8 cellular contexts compared by ENCODE assay signal in genomic region chr16:29810699-29811169, GRCh38. TPM values are rescaled to one million over a fixed set of nuclear protein-coding genes. Genes with fewer than 3 reads are reported as not detected.
DNase-seq lines count a peak whose midpoint lies in the region; ATAC-seq and TF ChIP-seq lines count a peak whose summit lies in the region.

No MANE protein-coding gene starts in this region.

- H3K9ac ChIP-seq in HUES64 (ENCODE audit: low read depth, low read length), result no peak overlapping the region

- no peaks in the 10 kb centered on the region for H3K27me3 ChIP-seq in HUES64 (ENCODE audit: insufficient read depth, low read length)

- peaks cover 63% of the 10 kb centered on the region for H3K4me1 Mint-ChIP-seq in central memory CD8-positive, alpha-beta T cell
- peaks cover 42 to 49% of the 10 kb centered on the region in 2 donors for H3K4me1 Mint-ChIP-seq in natural killer cell treated with Interleukin-12 subunit alpha and Interleukin-12 subunit beta and Interleukin-15 and Interleukin-18, amount 100 ng/mL, for 72 hours (ENCODE audit: low read depth in 2 of 2)

- peaks cover 40% of the 10 kb centered on the region for H3K4me1 ChIP-seq in HUES64 (ENCODE audit: insufficient read depth, low read length)

- no peaks in the 10 kb centered on the region for H3K27me3 Mint-ChIP-seq in central memory CD8-positive, alpha-beta T cell
- no peaks in the 10 kb centered on the region for H3K27me3 Mint-ChIP-seq in natural killer cell treated with Interleukin-12 subunit alpha and Interleukin-12 subunit beta and Interleukin-15 and Interleukin-18, amount 100 ng/mL, for 72 hours

- CTCF ChIA-PET in AG04449 (lab: Yijun Ruan, JAX), result interaction anchor here (2.5 kb wide), 1 partner anchor 221 kb away, joined by 11 read pairs; no protein-coding TSS in a partner anchor

- POLR2A ChIA-PET in AG04449 (lab: Yijun Ruan, JAX), result interaction anchor here (0.6 to 1.2 kb wide), 2 partner anchors 12 to 823 kb away, joined by 3 read pairs; no protein-coding TSS in a partner anchor

- no peak for DNase-seq in AG04449 (ENCODE audit: low read depth, low spot score)
- no peak for DNase-seq in central memory CD8-positive, alpha-beta T cell (ENCODE audit: low spot score in 2 of 2)
- DNase-seq in natural killer cell treated with Interleukin-12 subunit alpha and Interleukin-12 subunit beta and Interleukin-15 and Interleukin-18, amount 100 ng/mL, for 72 hours (ENCODE audit: low spot score), result no peak
- no peak for DNase-seq in GM10266 (ENCODE audit: extremely low spot score)
- no peak for DNase-seq in NCI-H187 (lab: John Stamatoyannopoulos, UW)

- peak overlapping the region; percentile 74 for H3K27ac ChIP-seq in HUES64 (ENCODE audit: low read depth, low read length)

- peak overlapping the region; percentile 72 for H3K4me3 ChIP-seq in AG04449 (ENCODE audit: low read depth, low read length)
- peak overlapping the region; percentile 77 for H3K4me3 ChIP-seq in HUES64 (ENCODE audit: low read length)

- H3K27ac Mint-ChIP-seq in central memory CD8-positive, alpha-beta T cell (ENCODE audit: low read depth), result peak overlapping the region; percentile 87
- H3K27ac Mint-ChIP-seq in natural killer cell treated with Interleukin-12 subunit alpha and Interleukin-12 subunit beta and Interleukin-15 and Interleukin-18, amount 100 ng/mL, for 72 hours, result peak overlapping the region; percentile 55 to 75

- TF ChIP-seq CTCF in AG04449 (IDR thresholded peaks at IDR 0.05; ENCODE audit: insufficient read depth, low read length, missing control alignments) (no peak), GM10266 (IDR thresholded peaks at IDR 0.05; ENCODE audit: control insufficient read depth, insufficient read depth, low read depth, missing control alignments) (no peak)

- WGBS in HUES64, result 11% methylated on average over 9 of the region's 9 CpGs

- no peaks in the 10 kb centered on the region for H3K9me3 Mint-ChIP-seq in central memory CD8-positive, alpha-beta T cell
- H3K9me3 Mint-ChIP-seq in natural killer cell treated with Interleukin-12 subunit alpha and Interleukin-12 subunit beta and Interleukin-15 and Interleukin-18, amount 100 ng/mL, for 72 hours, result no peaks in the 10 kb centered on the region

- no peaks in the 10 kb centered on the region for H3K9me3 ChIP-seq in HUES64 (ENCODE audit: insufficient read depth, low read depth, low read length)

- H3K4me3 Mint-ChIP-seq in central memory CD8-positive, alpha-beta T cell, result peak overlapping the region; percentile 92
- H3K4me3 Mint-ChIP-seq in natural killer cell treated with Interleukin-12 subunit alpha and Interleukin-12 subunit beta and Interleukin-15 and Interleukin-18, amount 100 ng/mL, for 72 hours, result peak overlapping the region; percentile 91

- no peak for ATAC-seq in central memory CD8-positive, alpha-beta T cell (replicated peaks; ENCODE audit: extremely low read depth, poor library complexity, severe bottlenecking)
- no peak for ATAC-seq in natural killer cell treated with Interleukin-12 subunit alpha and Interleukin-12 subunit beta and Interleukin-15 and Interleukin-18, amount 100 ng/mL, for 72 hours
- ATAC-seq in HG03342 (IDR thresholded peaks at IDR 0.05; ENCODE audit: unreplicated experiment) (no peak), GM19452 (IDR thresholded peaks at IDR 0.05; ENCODE audit: unreplicated experiment) (no peak)

- H3K36me3 ChIP-seq in HUES64 (ENCODE audit: insufficient read depth, low read length), result peaks cover 21% of the 10 kb centered on the region

- peaks cover 34% of the 10 kb centered on the region for H3K36me3 Mint-ChIP-seq in central memory CD8-positive, alpha-beta T cell (ENCODE audit: insufficient read depth)
- H3K36me3 Mint-ChIP-seq in natural killer cell treated with Interleukin-12 subunit alpha and Interleukin-12 subunit beta and Interleukin-15 and Interleukin-18, amount 100 ng/mL, for 72 hours, result peaks cover 7% of the 10 kb centered on the region

RNA-seq across cellular contexts. Expression of gene PRRT2, which starts 1.3 kb away (rescaled TPM):
- polyA plus RNA-seq in HUES64 (2013, experiment 1 of 2), result 10.2 TPM
- 12.9 TPM for polyA plus RNA-seq in HUES64 (2013, experiment 2 of 2)
- 1 to 10 TPM in 1 of 2 donors, under 1 TPM in 1; 0.98 to 2.8 TPM for total RNA-seq in natural killer cell treated with Interleukin-12 subunit alpha and Interleukin-12 subunit beta and Interleukin-15 and Interleukin-18, amount 100 ng/mL, for 72 hours

RNA-seq across cellular contexts. Expression of gene MAZ, which starts 4.4 kb away (rescaled TPM):
- 290 TPM for polyA plus RNA-seq in HUES64 (2013, experiment 1 of 2)
- polyA plus RNA-seq in HUES64 (2013, experiment 2 of 2), result 272 TPM
- total RNA-seq in natural killer cell treated with Interleukin-12 subunit alpha and Interleukin-12 subunit beta and Interleukin-15 and Interleukin-18, amount 100 ng/mL, for 72 hours, result 100 to 1,000 TPM; 241 to 424 TPM

RNA-seq across cellular contexts. Expression of gene PAGR1, which starts 5.2 kb away (rescaled TPM):
- 52.5 TPM for polyA plus RNA-seq in HUES64 (2013, experiment 1 of 2)
- 49.5 TPM for polyA plus RNA-seq in HUES64 (2013, experiment 2 of 2)
- 10 to 100 TPM; 20.5 to 36.1 TPM for total RNA-seq in natural killer cell treated with Interleukin-12 subunit alpha and Interleukin-12 subunit beta and Interleukin-15 and Interleukin-18, amount 100 ng/mL, for 72 hours

RNA-seq across cellular contexts. Expression of gene MVP, which starts 9.5 kb away (rescaled TPM):
- 0.80 TPM for polyA plus RNA-seq in HUES64 (2013, experiment 1 of 2)
- 1.4 TPM for polyA plus RNA-seq in HUES64 (2013, experiment 2 of 2)
- total RNA-seq in natural killer cell treated with Interleukin-12 subunit alpha and Interleukin-12 subunit beta and Interleukin-15 and Interleukin-18, amount 100 ng/mL, for 72 hours, result 100 to 1,000 TPM in 1 of 2 donors, 10 to 100 TPM in 1; 86.1 to 180 TPM

RNA-seq across cellular contexts. Expression of gene KIF22, which starts 20.2 kb away (rescaled TPM):
- polyA plus RNA-seq in HUES64 (2013, experiment 1 of 2), result 91.3 TPM
- 95.0 TPM for polyA plus RNA-seq in HUES64 (2013, experiment 2 of 2)
- 100 to 1,000 TPM in 1 of 2 donors, 10 to 100 TPM in 1; 63.4 to 174 TPM for total RNA-seq in natural killer cell treated with Interleukin-12 subunit alpha and Interleukin-12 subunit beta and Interleukin-15 and Interleukin-18, amount 100 ng/mL, for 72 hours
